12 cellular contexts compared by ENCODE assay signal in genomic region chr3:52507359-52507758, GRCh38. TPM values are rescaled to one million over a fixed set of nuclear protein-coding genes. Genes with fewer than 3 reads are reported as not detected.
DNase-seq lines count a peak whose midpoint lies in the region; ATAC-seq, FAIRE-seq and TF ChIP-seq lines count a peak whose summit lies in the region.
"Had no signal": no experiment of that assay in that cellular context is flagged by ENCODE, and none has a peak within 500 bp of the region (broad histone marks: within the 10 kb centered on the region; RNA-seq: fewer than 3 reads in every experiment).

No MANE protein-coding gene starts in this region.

- no peaks in the 10 kb centered on the region for H3K79me2 ChIP-seq in PC-3 (ENCODE audit: low read length)
- peaks cover 3% of the 10 kb centered on the region for H3K79me2 ChIP-seq in endothelial cell of umbilical vein (ENCODE audit: control insufficient read depth, insufficient read depth, low read length)
- H3K79me2 ChIP-seq in osteoblast (ENCODE audit: insufficient read depth, low read length): no peaks in the 10 kb centered on the region

- H3K27ac ChIP-seq in PC-3 (ENCODE audit: low read length) (no peak overlapping the region), endothelial cell of umbilical vein (ENCODE audit: insufficient read depth, low read depth, low read length) (no peak overlapping the region), osteoblast (ENCODE audit: low read depth, low read length) (no peak overlapping the region)
- H3K27ac ChIP-seq: cardiac muscle cell had no signal

- no peaks in the 10 kb centered on the region for H3F3A ChIP-seq in PC-3 (ENCODE audit: low read length, unreplicated experiment)

- TF ChIP-seq CTCF in PC-3 (conservative IDR thresholded peaks at IDR 0.05; ENCODE audit: low read depth, low read length) (no peak), endothelial cell of umbilical vein (IDR thresholded peaks at IDR 0.05; ENCODE audit: extremely low read depth in 1 of 2, insufficient read depth in 1 of 2, low read depth in 1 of 2, low read length in 2 of 2) (no peak), osteoblast (IDR thresholded peaks at IDR 0.05; ENCODE audit: extremely low read depth, low read depth, low read length) (no peak)

- no peaks in the 10 kb centered on the region for H3K9me3 ChIP-seq in PC-3 (ENCODE audit: low read length)
- no peaks in the 10 kb centered on the region for H3K9me3 ChIP-seq in endothelial cell of umbilical vein (replicated peaks; ENCODE audit: control insufficient read depth, insufficient read depth, low read length)
- no peaks in the 10 kb centered on the region for H3K9me3 ChIP-seq in osteoblast (ENCODE audit: low read depth, low read length)

- dilution Hi-C loops in endothelial cell of umbilical vein (cut with MboI; ENCODE audit: extremely low pct_ligation_motif_present, low sequenced_read_pairs): no loop called here

- no peaks in the 10 kb centered on the region for H3K27me3 ChIP-seq in PC-3 (ENCODE audit: low read length)
- no peaks in the 10 kb centered on the region for H3K27me3 ChIP-seq in endothelial cell of umbilical vein (ENCODE audit: control insufficient read depth in 2 of 2, insufficient read depth in 2 of 2, low read length in 2 of 2)
- H3K27me3 ChIP-seq in osteoblast (ENCODE audit: insufficient read depth, low read length): peaks cover 3% of the 10 kb centered on the region
- H3K27me3 ChIP-seq: cardiac muscle cell had no signal

- no peaks in the 10 kb centered on the region for H3K9me2 ChIP-seq in PC-3 (replicated peaks; ENCODE audit: low read length)

- DNase-seq in ELR (ENCODE audit: low read depth) (peak; percentile 73), PC-3 (peak; percentile 81), endothelial cell of umbilical vein (ENCODE audit: low read depth, low spot score) (no peak), osteoblast (ENCODE audit: insufficient read length, low spot score, missing footprints) (peak; percentile 99)
- DNase-seq in stimulated activated naive CD4-positive, alpha-beta T cell (lab: John Stamatoyannopoulos, UW): no peak
- no peak for DNase-seq in stimulated activated CD4-positive, alpha-beta T cell treated with anti-CD3 and anti-CD28 coated beads, Interleukin-2, amount 100 ng/mL, for 24 hours
- DNase-seq: COR-L47, NCI-H146, retina had no signal

- no peak overlapping the region for H3K4me2 ChIP-seq in PC-3 (ENCODE audit: low read length)
- H3K4me2 ChIP-seq in endothelial cell of umbilical vein (ENCODE audit: insufficient read depth, low read length): no peak overlapping the region
- no peak overlapping the region for H3K4me2 ChIP-seq in osteoblast (ENCODE audit: insufficient read depth, low read length)

- CTCF ChIA-PET in PC-3 (lab: Charles Lee) (no interaction called here), endothelial cell of umbilical vein (lab: Charles Lee) (interaction anchor here (0.7 to 2.0 kb wide), 4 partner anchors 12 to 40 kb away, joined by 3 to 7 read pairs (median 4); partner anchors contain the start of gene STAB1)

- no peak overlapping the region for H3K9ac ChIP-seq in PC-3 (ENCODE audit: low read length)
- no peak overlapping the region for H3K9ac ChIP-seq in endothelial cell of umbilical vein (replicated peaks; ENCODE audit: extremely low read depth, insufficient read depth, low read length)

- BruUV-seq in PC-3 (replicated peaks; lab: Mats Ljungman, UMichigan) (no TSS peak), endothelial cell of umbilical vein (replicated peaks; lab: Mats Ljungman, UMichigan) (no TSS peak)

- H3K9me1 ChIP-seq in endothelial cell of umbilical vein (replicated peaks; ENCODE audit: control insufficient read depth, extremely low read depth, insufficient read depth, low read length): no peaks in the 10 kb centered on the region

- H2AFZ ChIP-seq in PC-3 (ENCODE audit: low read length) (no peak overlapping the region), endothelial cell of umbilical vein (ENCODE audit: low read depth, low read length) (no peak overlapping the region), osteoblast (ENCODE audit: low read length) (no peak overlapping the region)

- intact Hi-C loops in PC-3 (cut with micrococcal nuclease) (no loop called here), endothelial cell of umbilical vein (cut with micrococcal nuclease) (loop anchor here (1.0 kb wide), 1 partner anchor 12 kb away; the partner anchor contains the start of gene STAB1)

- H3K4me3 ChIP-seq in PC-3 (ENCODE audit: low read length): no peak overlapping the region
- H3K4me3 ChIP-seq in endothelial cell of umbilical vein (replicated peaks in 1 of 3; ENCODE audit: insufficient read depth in 1 of 3, low read depth in 1 of 3, low read length in 3 of 3): no peak overlapping the region
- no peak overlapping the region for H3K4me3 ChIP-seq in osteoblast (ENCODE audit: insufficient read depth, low read length)
- H3K4me3 ChIP-seq: cardiac muscle cell had no signal

- FAIRE-seq in endothelial cell of umbilical vein (lab: Jason Lieb, UNC): peak; percentile 15

- H4K20me1 ChIP-seq in PC-3 (ENCODE audit: low read length) (no peaks in the 10 kb centered on the region), endothelial cell of umbilical vein (replicated peaks; ENCODE audit: control insufficient read depth, extremely low read depth, insufficient read depth, low read length) (no peaks in the 10 kb centered on the region), osteoblast (ENCODE audit: insufficient read depth, low read length) (no peaks in the 10 kb centered on the region)

- POLR2A ChIA-PET in PC-3 (lab: Charles Lee; ENCODE audit: unreplicated experiment) (no interaction called here), endothelial cell of umbilical vein (lab: Charles Lee) (no interaction called here)

- ATAC-seq in PC-3 (peak; percentile 93), HG02840 (IDR thresholded peaks at IDR 0.05; ENCODE audit: low FRiP score, unreplicated experiment) (no peak), GM18907 (IDR thresholded peaks at IDR 0.05; ENCODE audit: unreplicated experiment) (no peak)

- H3K36me3 ChIP-seq in PC-3 (ENCODE audit: low read depth, low read length) (no peaks in the 10 kb centered on the region), endothelial cell of umbilical vein (ENCODE audit: control insufficient read depth in 2 of 2, extremely low read depth in 1 of 2, insufficient read depth in 2 of 2, low read length in 2 of 2) (peaks cover 28 to 85% of the 10 kb centered on the region in 2 experiments), osteoblast (ENCODE audit: insufficient read depth, low read length) (no peaks in the 10 kb centered on the region)
- H3K36me3 ChIP-seq: cardiac muscle cell had no signal

- TF ChIP-seq POLR2A in endothelial cell of umbilical vein (IDR thresholded peaks at IDR 0.05; ENCODE audit: low read depth, low read length): no peak

- H3K4me1 ChIP-seq in PC-3 (ENCODE audit: insufficient read depth, low read length): peaks cover 13% of the 10 kb centered on the region; the same call in 1 of the 2 replicates
- peaks cover 10% of the 10 kb centered on the region for H3K4me1 ChIP-seq in endothelial cell of umbilical vein (ENCODE audit: control insufficient read depth, extremely low read depth, insufficient read depth, low read length)
- peaks cover 3% of the 10 kb centered on the region for H3K4me1 ChIP-seq in osteoblast (ENCODE audit: insufficient read depth, low read length)

RNA-seq across cellular contexts. Expression of gene STAB1, which starts 12.2 kb away (rescaled TPM):
- total RNA-seq in PC-3 (2014; rRNA removed) (0.33 TPM in 1 of 2 replicates, not detected in the other), endothelial cell of umbilical vein (340 and 369 TPM in 2 replicates), osteoblast (0.59 and 1.1 TPM in 2 replicates)
- 369 and 413 TPM in 2 replicates for polyA plus RNA-seq in endothelial cell of umbilical vein
- 195 and 214 TPM in 2 replicates for polyA plus RNA-seq in endothelial cell of umbilical vein (2011; cell fraction: cytosol; rRNA removed)
- polyA plus RNA-seq in endothelial cell of umbilical vein (2011; cell fraction: nucleus; rRNA removed): 2,566 and 2,674 TPM in 2 replicates
- polyA plus RNA-seq in endothelial cell of umbilical vein (2012): 262 and 312 TPM in 2 replicates
- 291 and 381 TPM in 2 replicates for polyA minus RNA-seq in endothelial cell of umbilical vein
- not detected for polyA minus RNA-seq in endothelial cell of umbilical vein (2011; cell fraction: cytosol; rRNA and poly(A)+ RNA removed)
- polyA minus RNA-seq in endothelial cell of umbilical vein (2011; cell fraction: nucleus; rRNA and poly(A)+ RNA removed): 622 and 778 TPM in 2 replicates
- polyA plus RNA-seq: cardiac muscle cell had no signal

RNA-seq across cellular contexts. Expression of gene NT5DC2, which starts 26.3 kb away (rescaled TPM):
- total RNA-seq in PC-3 (2014; rRNA removed) (229 and 263 TPM in 2 replicates), endothelial cell of umbilical vein (298 and 327 TPM in 2 replicates), osteoblast (45.4 and 52.5 TPM in 2 replicates)
- 402 and 516 TPM in 2 replicates for polyA plus RNA-seq in endothelial cell of umbilical vein
- 255 and 292 TPM in 2 replicates for polyA plus RNA-seq in endothelial cell of umbilical vein (2011; cell fraction: cytosol; rRNA removed)
- polyA plus RNA-seq in endothelial cell of umbilical vein (2011; cell fraction: nucleus; rRNA removed): 357 and 428 TPM in 2 replicates
- polyA plus RNA-seq in endothelial cell of umbilical vein (2012): 145 and 210 TPM in 2 replicates
- 347 and 373 TPM in 2 replicates for polyA minus RNA-seq in endothelial cell of umbilical vein
- polyA minus RNA-seq in endothelial cell of umbilical vein (2011; cell fraction: cytosol; rRNA and poly(A)+ RNA removed): 52.0 TPM
- polyA minus RNA-seq in endothelial cell of umbilical vein (2011; cell fraction: nucleus; rRNA and poly(A)+ RNA removed): 114 and 115 TPM in 2 replicates

RNA-seq across cellular contexts. Expression of gene UQCC5, which starts 29.0 kb away (rescaled TPM):
- total RNA-seq in PC-3 (2014; rRNA removed) (14.5 and 26.1 TPM in 2 replicates), endothelial cell of umbilical vein (22.6 and 34.6 TPM in 2 replicates), osteoblast (6.5 and 8.3 TPM in 2 replicates)
- 9.9 and 28.2 TPM in 2 replicates for polyA plus RNA-seq in endothelial cell of umbilical vein
- 28.9 and 42.1 TPM in 2 replicates for polyA plus RNA-seq in endothelial cell of umbilical vein (2011; cell fraction: cytosol; rRNA removed)
- polyA plus RNA-seq in endothelial cell of umbilical vein (2011; cell fraction: nucleus; rRNA removed): 2.6 and 33.3 TPM in 2 replicates
- polyA plus RNA-seq in endothelial cell of umbilical vein (2012): 45.1 and 51.6 TPM in 2 replicates
- polyA minus RNA-seq in endothelial cell of umbilical vein: 7.4 and 8.1 TPM in 2 replicates
- 15.5 TPM for polyA minus RNA-seq in endothelial cell of umbilical vein (2011; cell fraction: cytosol; rRNA and poly(A)+ RNA removed)
- 5.8 and 6.4 TPM in 2 replicates for polyA minus RNA-seq in endothelial cell of umbilical vein (2011; cell fraction: nucleus; rRNA and poly(A)+ RNA removed)

RNA-seq across cellular contexts. Expression of gene NISCH, which starts 52.0 kb away (rescaled TPM):
- total RNA-seq in PC-3 (2014; rRNA removed): 60.4 and 65.3 TPM in 2 replicates
- 153 and 156 TPM in 2 replicates for total RNA-seq in endothelial cell of umbilical vein
- polyA plus RNA-seq in endothelial cell of umbilical vein: 178 and 196 TPM in 2 replicates
- polyA plus RNA-seq in endothelial cell of umbilical vein (2011; cell fraction: cytosol; rRNA removed): 62.7 and 82.4 TPM in 2 replicates
- 1,069 and 1,072 TPM in 2 replicates for polyA plus RNA-seq in endothelial cell of umbilical vein (2011; cell fraction: nucleus; rRNA removed)
- 71.1 and 91.6 TPM in 2 replicates for polyA plus RNA-seq in endothelial cell of umbilical vein (2012)
- 199 and 229 TPM in 2 replicates for polyA minus RNA-seq in endothelial cell of umbilical vein
- 8.1 TPM for polyA minus RNA-seq in endothelial cell of umbilical vein (2011; cell fraction: cytosol; rRNA and poly(A)+ RNA removed)
- 243 and 248 TPM in 2 replicates for polyA minus RNA-seq in endothelial cell of umbilical vein (2011; cell fraction: nucleus; rRNA and poly(A)+ RNA removed)
- 72.2 and 83.2 TPM in 2 replicates for total RNA-seq in osteoblast

RNA-seq across cellular contexts. Expression of gene TNNC1, which starts 53.5 kb away (rescaled TPM):
- total RNA-seq in PC-3 (2014; rRNA removed) (1.9 and 4.9 TPM in 2 replicates), endothelial cell of umbilical vein (not detected in 2 replicates), osteoblast (0.29 and 0.36 TPM in 2 replicates)
- 0.12 TPM in 1 of 2 replicates, not detected in the other for polyA plus RNA-seq in endothelial cell of umbilical vein
- 0.18 TPM in 2 replicates for polyA plus RNA-seq in endothelial cell of umbilical vein (2011; cell fraction: cytosol; rRNA removed)
- polyA plus RNA-seq in endothelial cell of umbilical vein (2011; cell fraction: nucleus; rRNA removed): not detected in 2 replicates
- polyA plus RNA-seq in endothelial cell of umbilical vein (2012): not detected in 2 replicates
- polyA minus RNA-seq in endothelial cell of umbilical vein: not detected in 2 replicates
- polyA minus RNA-seq in endothelial cell of umbilical vein (2011; cell fraction: cytosol; rRNA and poly(A)+ RNA removed): 3.5 TPM
- not detected in 2 replicates for polyA minus RNA-seq in endothelial cell of umbilical vein (2011; cell fraction: nucleus; rRNA and poly(A)+ RNA removed)

Comparison
In these comparisons a context has a peak if more than half of its experiments do, and no peak if none do; other contexts are left out.
1. DNase-seq: peak in ELR (single experiment), PC-3 (single experiment) and osteoblast (single experiment); none in endothelial cell of umbilical vein (single experiment), stimulated activated naive CD4-positive, alpha-beta T cell (0 of 6) and stimulated activated CD4-positive, alpha-beta T cell treated with anti-CD3 and anti-CD28 coated beads, Interleukin-2, amount 100 ng/mL, for 24 hours (0 of 2).
2. RNA of gene STAB1, which starts 12.2 kb away (total RNA-seq): 340 to 369 TPM in endothelial cell of umbilical vein; 0.59 to 1.1 TPM in osteoblast and 0.33 TPM in PC-3; every median in the first group is over 100 times any median in the second.